ENCODE assay signal across 8 cellular contexts in genomic region chr6:37314803-37315515, GRCh38. TPM values are rescaled to one million over a fixed set of nuclear protein-coding genes. Genes with fewer than 3 reads are reported as not detected.
DNase-seq lines count a peak whose midpoint lies in the region; ATAC-seq and TF ChIP-seq lines count a peak whose summit lies in the region.

No MANE protein-coding gene starts in this region.

- ATAC-seq in left lung (peak; percentile 64), upper lobe of right lung (peak; percentile 64), HG03469 (IDR thresholded peaks at IDR 0.05; ENCODE audit: unreplicated experiment) (no peak)

- TF ChIP-seq CTCF in CD14-positive monocyte (IDR thresholded peaks at IDR 0.05) (peak; percentile 36), HFFc6 (IDR thresholded peaks at IDR 0.05) (peak; percentile 74), PC-9 (conservative IDR thresholded peaks at IDR 0.05) (peak; percentile 57), left lung (IDR thresholded peaks at IDR 0.05) (peak; percentile 20 to 32), upper lobe of right lung (IDR thresholded peaks at IDR 0.05) (peak; percentile 41), ascending aorta (IDR thresholded peaks at IDR 0.05) (peak in 1 of 3 experiments; percentile 34)

- H3K9me3 ChIP-seq in PC-9 (ENCODE audit: insufficient read depth, low read depth) = no peaks in the 10 kb centered on the region
- H3K9me3 ChIP-seq in left lung = no peaks in the 10 kb centered on the region
- no peaks in the 10 kb centered on the region for H3K9me3 ChIP-seq in upper lobe of right lung
- H3K9me3 ChIP-seq in ascending aorta = no peaks in the 10 kb centered on the region

- H3K4me1 Mint-ChIP-seq in CD14-positive monocyte = peaks cover 10% of the 10 kb centered on the region
- H3K4me1 Mint-ChIP-seq in HFFc6 (ENCODE audit: low read depth) = peaks cover 42% of the 10 kb centered on the region

- no peak overlapping the region for H2AFZ ChIP-seq in PC-9

- no peaks in the 10 kb centered on the region for H4K20me1 ChIP-seq in PC-9 (ENCODE audit: insufficient read depth)

- H3K36me3 Mint-ChIP-seq in CD14-positive monocyte = peaks cover 22 to 29% of the 10 kb centered on the region in 2 donors
- peaks cover 27% of the 10 kb centered on the region for H3K36me3 Mint-ChIP-seq in HFFc6 (ENCODE audit: low read depth)

- H3K4me2 ChIP-seq in PC-9 = no peak overlapping the region

- H3K27me3 ChIP-seq in PC-9 (ENCODE audit: insufficient read depth, low read depth) (no peaks in the 10 kb centered on the region), left lung (no peaks in the 10 kb centered on the region), upper lobe of right lung (no peaks in the 10 kb centered on the region), ascending aorta (no peaks in the 10 kb centered on the region)

- H3K4me3 ChIP-seq in PC-9 = no peak overlapping the region
- H3K4me3 ChIP-seq in left lung = no peak overlapping the region
- H3K4me3 ChIP-seq in upper lobe of right lung = no peak overlapping the region
- no peak overlapping the region for H3K4me3 ChIP-seq in ascending aorta

- H3K27ac Mint-ChIP-seq in CD14-positive monocyte = peak overlapping the region in 1 of 7 donors; percentile 21
- no peak overlapping the region for H3K27ac Mint-ChIP-seq in HFFc6

- H3K9me2 ChIP-seq in PC-9 (ENCODE audit: insufficient read depth) = no peaks in the 10 kb centered on the region

- peaks cover 12% of the 10 kb centered on the region for H3K4me1 ChIP-seq in PC-9 (replicated peaks; ENCODE audit: insufficient read depth)
- H3K4me1 ChIP-seq in left lung = peaks cover 0 to 3% of the 10 kb centered on the region in 2 donors
- no peaks in the 10 kb centered on the region for H3K4me1 ChIP-seq in upper lobe of right lung
- no peaks in the 10 kb centered on the region for H3K4me1 ChIP-seq in ascending aorta

- H3K27me3 Mint-ChIP-seq in CD14-positive monocyte (ENCODE audit: low read depth in 3 of 3) (no peaks in the 10 kb centered on the region), HFFc6 (ENCODE audit: insufficient read depth) (no peaks in the 10 kb centered on the region)

- H3K9me3 Mint-ChIP-seq in CD14-positive monocyte (no peaks in the 10 kb centered on the region), HFFc6 (no peaks in the 10 kb centered on the region)

- CTCF ChIA-PET in PC-9 (lab: Charles Lee) = no interaction called here

- peaks cover 17% of the 10 kb centered on the region for H3K36me3 ChIP-seq in PC-9 (ENCODE audit: low read depth)
- H3K36me3 ChIP-seq in left lung = peaks cover 0 to 74% of the 10 kb centered on the region in 2 donors
- H3K36me3 ChIP-seq in upper lobe of right lung = peaks cover 65% of the 10 kb centered on the region
- peaks cover 59 to 66% of the 10 kb centered on the region in 2 donors for H3K36me3 ChIP-seq in ascending aorta

- POLR2A ChIA-PET in PC-9 (lab: Charles Lee; ENCODE audit: unreplicated experiment) = no interaction called here

- intact Hi-C loops in CD14-positive monocyte (cut with micrococcal nuclease) (no loop called here), PC-9 (cut with micrococcal nuclease; ENCODE audit: unreplicated experiment) (loop anchor here (1.0 to 5.0 kb wide), 3 partner anchors 108 to 294 kb away; no protein-coding TSS in a partner anchor), left lung (cut with DNase I) (no loop called here), upper lobe of right lung (cut with DNase I) (no loop called here), ascending aorta (cut with DNase I) (no loop called here)

- H3K79me2 ChIP-seq in PC-9 (ENCODE audit: low read depth) = no peaks in the 10 kb centered on the region

- H3K27ac ChIP-seq in PC-9 = no peak overlapping the region
- H3K27ac ChIP-seq in left lung = no peak overlapping the region
- H3K27ac ChIP-seq in upper lobe of right lung = no peak overlapping the region
- no peak overlapping the region for H3K27ac ChIP-seq in ascending aorta

- H3F3A ChIP-seq in PC-9 (ENCODE audit: insufficient read depth, low read depth) = peaks cover 9% of the 10 kb centered on the region; the same call in 1 of the 2 replicates

- BruUV-seq in PC-9 (replicated peaks; lab: Mats Ljungman, UMichigan) = no TSS peak

- DNase-seq in CD14-positive monocyte (ENCODE audit: low spot score) (peak; percentile 47), HFFc6 (no peak), PC-9 (no peak), astrocyte of the hippocampus (ENCODE audit: low read depth, low spot score) (peak; percentile 39), left lung (peak in 1 of 2 donors; percentile 40), upper lobe of right lung (no peak), ascending aorta (ENCODE audit: low spot score in 2 of 2) (no peak)

- H3K4me3 Mint-ChIP-seq in CD14-positive monocyte = no peak overlapping the region
- no peak overlapping the region for H3K4me3 Mint-ChIP-seq in HFFc6

RNA-seq across cellular contexts. Expression of gene RNF8, which starts 38.8 kb away (rescaled TPM):
- 1 to 10 TPM; 4.2 to 4.9 TPM for polyA plus RNA-seq in CD14-positive monocyte
- total RNA-seq in HFFc6 (2021; fragmentation: NEBNext Ultra II Directional; extraction: Animal tissue kit (Norgen Biotek cat#: 25700)) = 10 to 100 TPM; 14.1 to 18.5 (median 17.5) TPM
- total RNA-seq in PC-9 (2021) = 17.5 and 18.7 TPM in 2 replicates
- total RNA-seq in left lung = 10 to 100 TPM; 11.8 to 15.7 TPM
- 17.6 TPM for total RNA-seq in upper lobe of right lung
- total RNA-seq in ascending aorta = 7.3 TPM

RNA-seq across cellular contexts. Expression of gene TMEM217, which starts 57.0 kb away (rescaled TPM):
- under 1 TPM in 1 of 2 donors, not detected in 1; 0.29 TPM for polyA plus RNA-seq in CD14-positive monocyte
- total RNA-seq in HFFc6 (2021; fragmentation: NEBNext Ultra II Directional; extraction: Animal tissue kit (Norgen Biotek cat#: 25700)) = 1 to 10 TPM in 5 of 6 experiments, under 1 TPM in 1; 0.99 to 2.0 (median 1.6) TPM
- total RNA-seq in PC-9 (2021) (4.9 and 5.3 TPM in 2 replicates), left lung (1 to 10 TPM; 2.1 to 5.3 TPM), upper lobe of right lung (1.8 TPM), ascending aorta (not detected)

RNA-seq across cellular contexts. Expression of gene TBC1D22B, which starts 57.4 kb away (rescaled TPM):
- polyA plus RNA-seq in CD14-positive monocyte = 1 to 10 TPM; 3.9 to 4.9 TPM
- 1 to 10 TPM; 9.0 to 9.6 (median 9.2) TPM for total RNA-seq in HFFc6 (2021; fragmentation: NEBNext Ultra II Directional; extraction: Animal tissue kit (Norgen Biotek cat#: 25700))
- total RNA-seq in PC-9 (2021) = 10.4 and 14.6 TPM in 2 replicates
- 10 to 100 TPM; 10.7 to 12.4 TPM for total RNA-seq in left lung
- total RNA-seq in upper lobe of right lung = 12.4 TPM
- 11.1 TPM for total RNA-seq in ascending aorta

Comparison
In these comparisons a context has a peak if more than half of its experiments do, and no peak if none do; other contexts are left out.
1. DNase-seq: peak in CD14-positive monocyte (single experiment) and astrocyte of the hippocampus (single experiment); none in HFFc6 (single experiment), PC-9 (0 of 2), upper lobe of right lung (single experiment) and ascending aorta (0 of 2).